In genomic region chr20:23528867-23529431, GRCh38 we compare ENCODE assay signal across 2 cellular contexts.
A peak's percentile ranks its signal among the peaks of the same experiment; 100 is the strongest.
TF ChIP-seq lines count a peak whose summit lies in the region.

No MANE protein-coding gene starts in this region.

TF ChIP-seq in HEK293, 187 proteins besides CTCF, POLR2A, EP300 and RAD21:
- TF ChIP-seq PRDM1 (tag by site-specific recombination; IDR thresholded peaks at IDR 0.05) (0 out of 2 replicates have a peak, but pooled peaks have one; percentile 46), ZNF701 (tag by site-specific recombination; IDR thresholded peaks at IDR 0.05) (no peak), ZNF184 (tag by site-specific recombination; IDR thresholded peaks at IDR 0.05) (peak; percentile 96), SETDB1 (IDR thresholded peaks at IDR 0.05; ENCODE audit: insufficient read length, low read length) (peak; percentile 89)
TF ChIP-seq in HEK293: peak in this region for 3.

TF ChIP-seq in GM12878, 131 proteins besides CTCF, POLR2A, EP300 and RAD21:
- TF ChIP-seq CUX1 (IDR thresholded peaks at IDR 0.05; ENCODE audit: insufficient replicate concordance, low read depth, low read length) (no peak), RUNX3 (IDR thresholded peaks at IDR 0.05; ENCODE audit: low read length) (no peak), ZNF217 (IDR thresholded peaks at IDR 0.05) (no peak), ZBTB11 (CRISPR knock-in tag; IDR thresholded peaks at IDR 0.05) (no peak), E2F8 (IDR thresholded peaks at IDR 0.05; ENCODE audit: low read depth, partially characterized antibody) (no peak), ATF7 (IDR thresholded peaks at IDR 0.05; ENCODE audit: low read depth) (no peak), MAX (IDR thresholded peaks at IDR 0.05; ENCODE audit: low read depth, low read length) (no peak), EZH2 (IDR thresholded peaks at IDR 0.05; ENCODE audit: borderline replicate concordance, control insufficient read depth, low read depth, low read length) (no peak), CBX5 (IDR thresholded peaks at IDR 0.05; ENCODE audit: low read depth) (0 out of 2 replicates have a peak, but pooled peaks have one; percentile 62), JUNB (IDR thresholded peaks at IDR 0.05) (peak; percentile 37; the same call in 1 of the 2 replicates), ZNF207 (IDR thresholded peaks at IDR 0.05; ENCODE audit: borderline replicate concordance) (no peak), GATAD2B (conservative IDR thresholded peaks at IDR 0.05; ENCODE audit: low read depth) (no peak)
TF ChIP-seq in GM12878: peak in this region for 2.
